17 cellular contexts compared by ENCODE assay signal in the genomic region with DNA sequence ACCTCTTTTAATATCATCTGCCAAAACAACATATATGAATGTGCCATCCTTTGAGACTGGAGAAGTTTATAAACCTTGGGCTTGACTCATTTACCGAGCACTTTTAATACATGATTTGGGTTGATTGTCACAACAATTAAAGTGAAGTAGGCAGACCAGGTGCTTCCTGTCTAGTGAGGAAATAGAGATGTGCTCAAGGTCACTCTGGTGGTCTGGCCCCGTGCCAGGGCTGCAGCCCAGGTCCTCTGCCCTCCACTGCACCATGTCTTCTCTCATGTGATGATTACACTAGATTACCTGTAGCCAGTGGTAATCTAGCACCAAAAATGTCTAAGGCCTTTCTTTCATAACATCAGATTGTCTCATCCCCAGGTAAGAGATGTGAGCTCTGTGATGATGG.
DNase-seq lines count a peak whose midpoint lies in the region; TF ChIP-seq lines count a peak whose summit lies in the region.
"Had no signal": no experiment of that assay in that cellular context is flagged by ENCODE, and none has a peak within 500 bp of the region (broad histone marks: within the 10 kb centered on the region; RNA-seq: fewer than 3 reads in every experiment).

No MANE protein-coding gene starts in this region.

- DNase-seq in A172 (ENCODE audit: low spot score) (peak; percentile 29), NCI-H2029 (lab: John Stamatoyannopoulos, UW) (peak; percentile 53), choroid plexus epithelial cell (ENCODE audit: low read depth) (peak; percentile 28), NCI-H1694 (lab: John Stamatoyannopoulos, UW) (no peak), GM19240 (ENCODE audit: insufficient read length, low spot score) (no peak), germinal center (ENCODE audit: low spot score) (no peak)
- DNase-seq in effector CD4-positive, alpha-beta T cell, result no peak
- DNase-seq: activated CD4-positive, alpha-beta T cell treated with anti-CD3 and anti-CD28 coated beads for 48 hours; activated naive CD8-positive, alpha-beta T cell treated with anti-CD3 and anti-CD28 coated beads, Interleukin-2, amount 50 U/mL, for 24 hours; activated T-cell treated with anti-CD3 and anti-CD28 coated beads, Interleukin-2, amount 50 U/mL, for 4 hours; AML-193; central memory CD4-positive, alpha-beta T cell; EL; NCI-H524 had no signal

- H3K9me2 ChIP-seq in DOHH2 (replicated peaks; ENCODE audit: control insufficient read depth, low read length), result no peaks in the 10 kb centered on the region

- peaks cover 43% of the 10 kb centered on the region for H3K36me3 ChIP-seq in DOHH2 (ENCODE audit: control insufficient read depth, low read length)

- peaks cover 27% of the 10 kb centered on the region for H3K4me1 ChIP-seq in DOHH2 (ENCODE audit: control insufficient read depth, low read length)

- peak overlapping the region; percentile 50 for H3K27ac ChIP-seq in DOHH2 (ENCODE audit: low read depth, low read length)
- H3K27ac ChIP-seq: epithelial cell of prostate had no signal

- TF ChIP-seq CTCF in DOHH2 (IDR thresholded peaks at IDR 0.05; ENCODE audit: low read depth, low read length, poor library complexity, severe bottlenecking), result no peak
- no peak for TF ChIP-seq CTCF in choroid plexus epithelial cell (conservative IDR thresholded peaks at IDR 0.05; ENCODE audit: low read depth, low read length)

- H3K4me2 ChIP-seq in DOHH2 (ENCODE audit: low read length), result peak overlapping the region; percentile 70

- no peaks in the 10 kb centered on the region for H3K79me2 ChIP-seq in DOHH2 (ENCODE audit: control insufficient read depth, low read length)

- H4K20me1 ChIP-seq in DOHH2 (ENCODE audit: control insufficient read depth, insufficient read depth, low read depth, low read length), result 0 out of 2 replicates have a peak, but pooled peaks cover 4% of the 10 kb centered on the region

- no peaks in the 10 kb centered on the region for H3K9me3 ChIP-seq in DOHH2 (ENCODE audit: control insufficient read depth, insufficient read depth, low read length)

- H3K4me3 ChIP-seq in DOHH2 (ENCODE audit: low read length) (peak overlapping the region; percentile 52), choroid plexus epithelial cell (ENCODE audit: low read depth, low read length) (no peak overlapping the region)
- H3K4me3 ChIP-seq: GM12878 had no signal

- no peaks in the 10 kb centered on the region for H3K27me3 ChIP-seq in DOHH2 (ENCODE audit: control insufficient read depth, low read length)

- no peaks in the 10 kb centered on the region for H3F3A ChIP-seq in DOHH2 (ENCODE audit: control insufficient read depth, insufficient read depth)

Comparison
In these comparisons a context has a peak if more than half of its experiments do, and no peak if none do; other contexts are left out.
1. DNase-seq: peak in A172 (single experiment), NCI-H2029 (single experiment) and choroid plexus epithelial cell (single experiment); none in effector CD4-positive, alpha-beta T cell (single experiment), NCI-H1694 (single experiment), GM19240 (single experiment) and germinal center (single experiment).